ENCODE assay signal across 8 cellular contexts in the genomic region with DNA sequence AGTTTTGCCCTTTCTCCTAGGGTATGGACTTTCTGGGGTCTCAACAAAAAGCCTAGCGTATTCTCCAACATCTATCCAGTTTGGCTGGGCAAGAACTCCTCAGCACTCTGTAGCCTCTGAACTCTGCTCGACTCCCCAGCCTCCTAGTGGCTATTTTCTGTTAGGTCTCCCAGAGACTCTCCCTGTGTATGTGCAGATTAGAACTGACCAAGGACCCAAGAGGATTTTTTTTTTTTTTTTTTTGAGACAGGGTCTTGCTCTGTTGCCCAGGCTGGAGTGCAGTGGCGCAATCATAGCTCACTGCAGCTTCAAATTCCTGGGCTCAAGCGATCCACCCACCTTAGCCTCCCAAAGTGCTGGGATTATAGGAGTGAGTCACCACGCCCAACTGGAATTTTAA. TPM values are rescaled to one million over a fixed set of nuclear protein-coding genes. Genes with fewer than 3 reads are reported as not detected.
DNase-seq lines count a peak whose midpoint lies in the region; TF ChIP-seq lines count a peak whose summit lies in the region.
"Not testable (repeated sequence)": the region's sequence is repeated elsewhere in the genome, so short reads cannot be mapped to it uniquely, and the experiment has no call there.

No MANE protein-coding gene starts in this region.

- H3K27ac Mint-ChIP-seq in neural crest cell (ENCODE audit: unreplicated experiment): not testable (repeated sequence)

- not testable (repeated sequence) for H3K9me3 ChIP-seq in WERI-Rb-1 (ENCODE audit: severe bottlenecking); cardiac muscle cell (ENCODE audit: low read depth)

- not testable (repeated sequence) for H3K4me3 ChIP-seq in GM12864 (ENCODE audit: low read depth, low read length); WERI-Rb-1 (ENCODE audit: low read depth, low read length); choroid plexus epithelial cell (ENCODE audit: low read depth, low read length); cardiac muscle cell

- not testable (repeated sequence) for H3K27me3 Mint-ChIP-seq in neural crest cell (ENCODE audit: low read depth)

- DNase-seq in ACHN (peak; percentile 12), HT-29 (ENCODE audit: low spot score) (peak; percentile 48), NCI-H82 (lab: John Stamatoyannopoulos, UW) (peak; percentile 30), WERI-Rb-1 (peak; percentile 26), choroid plexus epithelial cell (ENCODE audit: low read depth) (peak; percentile 25), cardiac muscle cell (ENCODE audit: low read depth in 1 of 2, low spot score in 1 of 2) (peak in 1 of 2 donors; percentile 22)
- DNase-seq in GM12864 (ENCODE audit: low read depth); neural crest cell (ENCODE audit: low read depth, low spot score): not testable (repeated sequence)

- in situ Hi-C loops in ACHN (cut with HindIII; ENCODE audit: low pct_ligation_motif_present, low pct_unique_long_range_greater_than_20kb, low sequenced_read_pairs): loop anchor here (25.0 kb wide), 1 partner anchor 107 kb away; no protein-coding TSS in a partner anchor

- not testable (repeated sequence) for H3K9me3 Mint-ChIP-seq in neural crest cell

- TF ChIP-seq CTCF in GM12864 (IDR thresholded peaks at IDR 0.05; ENCODE audit: low read depth, low read length, missing control alignments) (peak; percentile 38), WERI-Rb-1 (IDR thresholded peaks at IDR 0.05; ENCODE audit: low read depth, low read length) (peak; percentile 24; the same call in 1 of the 2 replicates), choroid plexus epithelial cell (conservative IDR thresholded peaks at IDR 0.05; ENCODE audit: low read depth, low read length) (peak; percentile 47), cardiac muscle cell (IDR thresholded peaks at IDR 0.05; ENCODE audit: low read depth, low read length) (peak; percentile 20), neural crest cell (conservative IDR thresholded peaks at IDR 0.05) (peak; percentile 45)

- H3K27ac ChIP-seq in WERI-Rb-1, cardiac muscle cell: not testable (repeated sequence)

- not testable (repeated sequence) for H3K4me3 Mint-ChIP-seq in neural crest cell

- H3K27me3 ChIP-seq in WERI-Rb-1 (ENCODE audit: insufficient read depth, low read depth, severe bottlenecking); cardiac muscle cell: not testable (repeated sequence)

- H3K4me1 Mint-ChIP-seq in neural crest cell: not testable (repeated sequence)

- H3K36me3 Mint-ChIP-seq in neural crest cell (ENCODE audit: low read depth): peaks cover 16% of the 10 kb centered on the region

- H3K36me3 ChIP-seq in WERI-Rb-1: not testable (repeated sequence)
- peaks cover 16% of the 10 kb centered on the region for H3K36me3 ChIP-seq in cardiac muscle cell

- H3K4me1 ChIP-seq in cardiac muscle cell (ENCODE audit: low read depth): not testable (repeated sequence)

RNA-seq across cellular contexts. Expression of gene ENOSF1, which starts 17.7 kb away (rescaled TPM):
- total RNA-seq in HT-29 (2014; rRNA removed; shearing (Covaris generic)): 75.1 and 85.1 TPM in 2 replicates
- total RNA-seq in cardiac muscle cell (35.2 and 66.7 TPM in 2 replicates), neural crest cell (78.6 and 83.3 TPM in 2 replicates)
- polyA plus RNA-seq in cardiac muscle cell: 72.0 and 72.9 TPM in 2 replicates
